35 cellular contexts compared by ENCODE assay signal in genomic region chr3:37067577-37067976, GRCh38.
"Had no signal": no experiment of that assay in that cellular context is flagged by ENCODE, and none has a peak within 500 bp of the region (broad histone marks: within the 10 kb centered on the region; RNA-seq: fewer than 3 reads in every experiment).

No MANE protein-coding gene starts in this region.

- H3K9me3 ChIP-seq: MG63 had no signal

- DNase-seq: Karpas-422, Kasumi-1, MG63, MM.1S, MV-4-11, NCI-H1048, NCI-H1092, NCI-H1092 treated with DMSO at 0.1 percent for 48 hours, NCI-H1105, NCI-H1105 treated with DMSO at 0.1 percent for 48 hours, NCI-H1417, NCI-H1417 treated with DMSO at 0.1 percent for 48 hours, NCI-H1436, NCI-H1436 treated with DMSO at 0.1 percent for 48 hours, NCI-H146, NCI-H1694, NCI-H1694 treated with DMSO at 0.1 percent for 48 hours, NCI-H187, NCI-H187 treated with DMSO at 0.1 percent for 48 hours, NCI-H1930, NCI-H2029, NCI-H2029 treated with DMSO at 0.1 percent for 48 hours, NCI-H2081, NCI-H2081 treated with DMSO at 0.1 percent for 48 hours, NCI-H2107, NCI-H2171, NCI-H2171 treated with DMSO at 0.1 percent for 48 hours, NCI-H2227 treated with DMSO at 0.1 percent for 48 hours, NCI-H226, NCI-H345, NCI-H446, NCI-H446 treated with DMSO at 0.1 percent for 48 hours, NCI-H510A, NCI-H510A treated with DMSO at 0.1 percent for 48 hours had no signal

- H3K27me3 ChIP-seq: MG63 had no signal

- H3K4me3 ChIP-seq: MG63 had no signal

- H3K27ac ChIP-seq: KMS-11 had no signal

- H3K9ac ChIP-seq: KMS-11 had no signal

- H3K4me2 ChIP-seq: KMS-11 had no signal
